In the genomic region with DNA sequence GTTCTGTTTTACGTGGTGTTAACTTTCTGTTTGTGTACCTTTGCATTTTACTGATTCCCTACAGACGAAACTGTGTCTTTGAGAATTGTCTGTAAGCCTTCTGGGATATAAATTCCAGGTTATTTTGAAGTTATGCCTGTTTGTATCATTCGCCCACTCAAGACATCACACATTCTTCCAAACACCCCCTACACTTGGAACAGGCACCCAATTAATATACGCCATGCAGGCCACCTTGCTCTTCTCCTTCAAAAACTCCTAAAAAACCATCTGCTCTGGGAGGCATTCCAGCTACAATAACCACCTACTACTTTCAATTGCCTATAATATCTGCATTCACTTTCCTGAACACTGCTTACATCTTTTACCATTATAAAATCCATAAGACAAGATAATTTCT, we compare ENCODE assay signal across 24 cellular contexts.
"Had no signal": no experiment of that assay in that cellular context is flagged by ENCODE, and none has a peak within 500 bp of the region (broad histone marks: within the 10 kb centered on the region; RNA-seq: fewer than 3 reads in every experiment).

No MANE protein-coding gene starts in this region.

- FAIRE-seq: colon, endothelial cell of umbilical vein, frontal cortex, islet of Langerhans, keratinocyte had no signal

- H2AFZ ChIP-seq: hepatocyte had no signal

- ATAC-seq: foreskin keratinocyte; gastroesophageal sphincter; heart left ventricle; left cardiac atrium; left lung; left ventricle myocardium superior; lower lobe of right lung; naive thymus-derived CD4-positive, alpha-beta T cell had no signal

- H3K9me3 ChIP-seq: esophagus muscularis mucosa, gastroesophageal sphincter, lower lobe of right lung had no signal

- H3K27me3 ChIP-seq: dorsolateral prefrontal cortex, esophagus muscularis mucosa, foreskin keratinocyte, gastroesophageal sphincter, heart left ventricle, hepatocyte, left lung had no signal

- H3K27ac Mint-ChIP-seq: immature natural killer cell; mesothelial cell of epicardium; naive thymus-derived CD4-positive, alpha-beta T cell had no signal

- H3K27me3 Mint-ChIP-seq: naive thymus-derived CD4-positive, alpha-beta T cell had no signal

- H3K4me1 Mint-ChIP-seq: immature natural killer cell had no signal

- H3K36me3 Mint-ChIP-seq: immature natural killer cell; mesothelial cell of epicardium; naive thymus-derived CD4-positive, alpha-beta T cell had no signal

- H3K4me3 Mint-ChIP-seq: immature natural killer cell; mesothelial cell of epicardium; naive thymus-derived CD4-positive, alpha-beta T cell had no signal

- H3K27ac ChIP-seq: coronary artery, dorsolateral prefrontal cortex, esophagus muscularis mucosa, foreskin keratinocyte, gastroesophageal sphincter, heart left ventricle, hepatocyte, left lung, lower lobe of right lung had no signal

- DNase-seq: dermis blood vessel endothelial cell; effector CD4-positive, alpha-beta T cell; effector memory CD4-positive, alpha-beta T cell; foreskin keratinocyte; heart left ventricle; hypothalamus; immature natural killer cell; left cardiac atrium; left lung; left ventricle myocardium superior; lower lobe of right lung; mesenchymal stem cell; naive thymus-derived CD4-positive, alpha-beta T cell had no signal

- H3K4me2 ChIP-seq: hepatocyte had no signal

- H3K79me2 ChIP-seq: hepatocyte had no signal

- H3K4me1 ChIP-seq: esophagus muscularis mucosa, foreskin keratinocyte, gastroesophageal sphincter, heart left ventricle, left lung, lower lobe of right lung had no signal

- H3K4me3 ChIP-seq: coronary artery, dorsolateral prefrontal cortex, esophagus muscularis mucosa, gastroesophageal sphincter, heart left ventricle, hepatocyte, left lung, lower lobe of right lung had no signal

- H3K36me3 ChIP-seq: esophagus muscularis mucosa, gastroesophageal sphincter, heart left ventricle, left lung, lower lobe of right lung had no signal
